29 cellular contexts compared by ENCODE assay signal in the genomic region with DNA sequence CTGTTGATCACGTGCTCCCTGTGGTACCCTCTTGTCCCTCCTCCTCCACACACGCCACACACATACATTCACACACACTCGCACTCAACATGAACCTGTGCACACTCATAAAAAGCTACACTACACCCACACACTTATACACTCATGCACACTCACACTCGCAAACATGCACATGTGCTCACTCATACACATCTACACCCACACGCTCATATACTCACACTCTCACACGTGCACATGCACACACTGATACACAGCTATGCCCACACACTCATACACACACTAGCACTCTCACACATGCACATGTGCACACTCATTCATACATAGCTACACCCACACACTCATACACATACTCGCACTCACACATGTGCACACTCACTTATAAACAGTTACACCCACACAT.
"Had no signal": no experiment of that assay in that cellular context is flagged by ENCODE, and none has a peak within 500 bp of the region (broad histone marks: within the 10 kb centered on the region; RNA-seq: fewer than 3 reads in every experiment).

No MANE protein-coding gene starts in this region.

- H3K9me3 ChIP-seq: ascending aorta, breast epithelium, esophagus muscularis mucosa, gastroesophageal sphincter had no signal

- ATAC-seq: activated CD4-positive, alpha-beta T cell treated with anti-CD3 and anti-CD28 coated beads for 36 hours; activated naive CD4-positive, alpha-beta T cell treated with anti-CD3 and anti-CD28 coated beads, Interleukin-2, amount 50 U/mL, for 72 hours; activated T-cell treated with anti-CD3 and anti-CD28 coated beads, Interleukin-2, amount 50 U/mL, for 72 hours; gastroesophageal sphincter had no signal

- H3K27ac Mint-ChIP-seq: activated CD4-positive, alpha-beta memory T cell treated with anti-CD3 and anti-CD28 coated beads, Interleukin-2, amount 10 ng/mL, durations not matched to agents 7 days and 5 days; activated CD4-positive, alpha-beta T cell treated with anti-CD3 and anti-CD28 coated beads for 36 hours; activated CD4-positive, alpha-beta T cell treated with anti-CD3 and anti-CD28 coated beads, Interleukin-2, amount 10 ng/mL, durations not matched to agents 7 days and 5 days; activated naive CD4-positive, alpha-beta T cell treated with anti-CD3 and anti-CD28 coated beads, Interleukin-2, amount 10 ng/mL, durations not matched to agents 7 days and 5 days; activated naive CD4-positive, alpha-beta T cell treated with anti-CD3 and anti-CD28 coated beads, Interleukin-2, amount 50 U/mL, for 72 hours; activated naive CD8-positive, alpha-beta T cell treated with anti-CD3 and anti-CD28 coated beads, Interleukin-2, amount 10 ng/mL, durations not matched to agents 7 days and 5 days; activated T-cell treated with anti-CD3 and anti-CD28 coated beads, Interleukin-2, amount 50 U/mL, for 24 hours; activated T-cell treated with anti-CD3 and anti-CD28 coated beads, Interleukin-2, amount 50 U/mL, for 72 hours; brain; dendritic cell treated with granulocyte-macrophage colony-stimulating factor and Interleukin-4, amounts not matched to agents 40 ng/mL and 50 ng/mL, for 4 days; endodermal cell had no signal

- H3K36me3 ChIP-seq: ascending aorta, breast epithelium, esophagus muscularis mucosa, gastroesophageal sphincter had no signal

- H3K36me3 Mint-ChIP-seq: activated naive CD4-positive, alpha-beta T cell treated with anti-CD3 and anti-CD28 coated beads, Interleukin-2, amount 10 ng/mL, durations not matched to agents 7 days and 5 days; activated naive CD4-positive, alpha-beta T cell treated with anti-CD3 and anti-CD28 coated beads, Interleukin-2, amount 50 U/mL, for 72 hours; activated naive CD8-positive, alpha-beta T cell treated with anti-CD3 and anti-CD28 coated beads, Interleukin-2, amount 10 ng/mL, durations not matched to agents 7 days and 5 days; brain had no signal

- H3K4me3 Mint-ChIP-seq: activated CD4-positive, alpha-beta memory T cell treated with anti-CD3 and anti-CD28 coated beads, Interleukin-2, amount 10 ng/mL, durations not matched to agents 7 days and 5 days; activated CD4-positive, alpha-beta T cell treated with anti-CD3 and anti-CD28 coated beads for 36 hours; activated CD4-positive, alpha-beta T cell treated with anti-CD3 and anti-CD28 coated beads, Interleukin-2, amount 10 ng/mL, durations not matched to agents 7 days and 5 days; activated naive CD4-positive, alpha-beta T cell treated with anti-CD3 and anti-CD28 coated beads, Interleukin-2, amount 10 ng/mL, durations not matched to agents 7 days and 5 days; activated naive CD8-positive, alpha-beta T cell treated with anti-CD3 and anti-CD28 coated beads, Interleukin-2, amount 10 ng/mL, durations not matched to agents 7 days and 5 days; activated T-cell treated with anti-CD3 and anti-CD28 coated beads, Interleukin-2, amount 50 U/mL, for 24 hours; activated T-cell treated with anti-CD3 and anti-CD28 coated beads, Interleukin-2, amount 50 U/mL, for 72 hours; brain; central memory CD8-positive, alpha-beta T cell; dendritic cell treated with granulocyte-macrophage colony-stimulating factor and Interleukin-4, amounts not matched to agents 40 ng/mL and 50 ng/mL, for 4 days; endodermal cell had no signal

- H3K27me3 ChIP-seq: ascending aorta, breast epithelium, dorsolateral prefrontal cortex, esophagus muscularis mucosa, gastroesophageal sphincter had no signal

- DNase-seq: activated CD4-positive, alpha-beta memory T cell treated with anti-CD3 and anti-CD28 coated beads, Interleukin-2, amount 10 ng/mL, durations not matched to agents 7 days and 5 days; activated CD4-positive, alpha-beta T cell treated with anti-CD3 and anti-CD28 coated beads for 36 hours; activated CD4-positive, alpha-beta T cell treated with anti-CD3 and anti-CD28 coated beads, Interleukin-2, amount 10 ng/mL, durations not matched to agents 7 days and 5 days; activated CD4-positive, alpha-beta T cell treated with anti-CD3 and anti-CD28 coated beads, Interleukin-2, amount 50 U/mL, for 4 hours; activated CD4-positive, CD25-positive, alpha-beta regulatory T cell; activated CD4-positive, CD25-positive, alpha-beta regulatory T cell treated with anti-CD3 and anti-CD28 coated beads, Interleukin-2, amount 50 U/mL, for 72 hours; activated CD8-positive, alpha-beta memory T cell treated with anti-CD3 and anti-CD28 coated beads, Interleukin-2, amount 50 U/mL, for 48 hours; activated gamma-delta T cell; activated naive CD4-positive, alpha-beta T cell; activated naive CD4-positive, alpha-beta T cell treated with anti-CD3 and anti-CD28 coated beads, Interleukin-2, amount 10 ng/mL, durations not matched to agents 7 days and 5 days; activated naive CD8-positive, alpha-beta T cell treated with anti-CD3 and anti-CD28 coated beads, Interleukin-2, amount 10 ng/mL, durations not matched to agents 7 days and 5 days; activated T-cell treated with anti-CD3 and anti-CD28 coated beads for 4 hours; activated T-cell treated with anti-CD3 and anti-CD28 coated beads, Interleukin-2, amount 50 U/mL, for 24 hours; activated T-cell treated with anti-CD3 and anti-CD28 coated beads, Interleukin-2, amount 50 U/mL, for 72 hours; dorsolateral prefrontal cortex; effector memory CD4-positive, alpha-beta T cell; endodermal cell; erythroblast; foreskin melanocyte; T-helper 2 cell had no signal

- H3K9me3 Mint-ChIP-seq: activated CD4-positive, alpha-beta T cell treated with anti-CD3 and anti-CD28 coated beads, Interleukin-2, amount 10 ng/mL, durations not matched to agents 7 days and 5 days; central memory CD8-positive, alpha-beta T cell; endodermal cell had no signal

- H3K4me1 ChIP-seq: ascending aorta, breast epithelium, esophagus muscularis mucosa, gastroesophageal sphincter had no signal

- H3K4me3 ChIP-seq: ascending aorta, breast epithelium, coronary artery, dorsolateral prefrontal cortex, esophagus muscularis mucosa, gastroesophageal sphincter had no signal

- H3K4me1 Mint-ChIP-seq: activated CD4-positive, alpha-beta memory T cell treated with anti-CD3 and anti-CD28 coated beads, Interleukin-2, amount 10 ng/mL, durations not matched to agents 7 days and 5 days; activated CD4-positive, alpha-beta T cell treated with anti-CD3 and anti-CD28 coated beads for 36 hours; activated CD4-positive, alpha-beta T cell treated with anti-CD3 and anti-CD28 coated beads, Interleukin-2, amount 10 ng/mL, durations not matched to agents 7 days and 5 days; activated naive CD4-positive, alpha-beta T cell treated with anti-CD3 and anti-CD28 coated beads, Interleukin-2, amount 10 ng/mL, durations not matched to agents 7 days and 5 days; activated naive CD8-positive, alpha-beta T cell treated with anti-CD3 and anti-CD28 coated beads, Interleukin-2, amount 10 ng/mL, durations not matched to agents 7 days and 5 days; central memory CD8-positive, alpha-beta T cell; endodermal cell had no signal

- H3K27me3 Mint-ChIP-seq: activated CD4-positive, alpha-beta memory T cell treated with anti-CD3 and anti-CD28 coated beads, Interleukin-2, amount 10 ng/mL, durations not matched to agents 7 days and 5 days; activated CD4-positive, alpha-beta T cell treated with anti-CD3 and anti-CD28 coated beads for 36 hours; activated CD4-positive, alpha-beta T cell treated with anti-CD3 and anti-CD28 coated beads, Interleukin-2, amount 10 ng/mL, durations not matched to agents 7 days and 5 days; activated naive CD4-positive, alpha-beta T cell treated with anti-CD3 and anti-CD28 coated beads, Interleukin-2, amount 10 ng/mL, durations not matched to agents 7 days and 5 days; activated naive CD8-positive, alpha-beta T cell treated with anti-CD3 and anti-CD28 coated beads, Interleukin-2, amount 10 ng/mL, durations not matched to agents 7 days and 5 days; activated T-cell treated with anti-CD3 and anti-CD28 coated beads, Interleukin-2, amount 50 U/mL, for 24 hours; central memory CD8-positive, alpha-beta T cell; dendritic cell treated with granulocyte-macrophage colony-stimulating factor and Interleukin-4, amounts not matched to agents 40 ng/mL and 50 ng/mL, for 4 days had no signal

- H3K27ac ChIP-seq: ascending aorta, breast epithelium, coronary artery, dorsolateral prefrontal cortex, esophagus muscularis mucosa, gastroesophageal sphincter had no signal
